Comparison of ENCODE assay signal across 20 cellular contexts in genomic region chr10:115051216-115051615, GRCh38.
DNase-seq lines count a peak whose midpoint lies in the region; FAIRE-seq and TF ChIP-seq lines count a peak whose summit lies in the region.
"Had no signal": no experiment of that assay in that cellular context is flagged by ENCODE, and none has a peak within 500 bp of the region (broad histone marks: within the 10 kb centered on the region; RNA-seq: fewer than 3 reads in every experiment).

No MANE protein-coding gene starts in this region.

- no peaks in the 10 kb centered on the region for H3K36me3 Mint-ChIP-seq in nephron (ENCODE audit: low read depth)
- H3K36me3 Mint-ChIP-seq: CD4-positive, alpha-beta memory T cell; IgD-negative memory B cell had no signal

- no peaks in the 10 kb centered on the region for H3K9me3 Mint-ChIP-seq in nephron
- H3K9me3 Mint-ChIP-seq: CD4-positive, alpha-beta memory T cell; HFFc6; IgD-negative memory B cell had no signal

- H3K27ac Mint-ChIP-seq in nephron: peak overlapping the region in 2 of 3 experiments; percentile 27 to 59
- H3K27ac Mint-ChIP-seq: CD4-positive, alpha-beta memory T cell; HFFc6; IgD-negative memory B cell had no signal

- peak; percentile 47 for FAIRE-seq in islet of Langerhans (lab: Jason Lieb, UNC)
- FAIRE-seq: A549, GM12878, GM19239, HTR-8/SVneo had no signal

- peaks cover 20% of the 10 kb centered on the region for H3K4me1 Mint-ChIP-seq in nephron
- H3K4me1 Mint-ChIP-seq: CD4-positive, alpha-beta memory T cell; IgD-negative memory B cell had no signal

- no peak for TF ChIP-seq CTCF in nephron (IDR thresholded peaks at IDR 0.05; ENCODE audit: unreplicated experiment in 3 of 3)

- H3K27me3 Mint-ChIP-seq in nephron (ENCODE audit: low read depth): no peaks in the 10 kb centered on the region

- H3K4me3 Mint-ChIP-seq in nephron: no peak overlapping the region
- H3K4me3 Mint-ChIP-seq: CD4-positive, alpha-beta memory T cell; HFFc6; IgD-negative memory B cell had no signal

- DNase-seq in NCI-H524 (lab: John Stamatoyannopoulos, UW): peak; percentile 0 to 3
- no peak for DNase-seq in NCI-H524 treated with DMSO at 0.1 percent for 48 hours (lab: John Stamatoyannopoulos, UW)
- no peak for DNase-seq in NCI-H1105 treated with DMSO at 0.1 percent for 48 hours (lab: John Stamatoyannopoulos, UW)
- DNase-seq in stimulated activated naive CD4-positive, alpha-beta T cell (lab: John Stamatoyannopoulos, UW): no peak
- DNase-seq in anterior cingulate cortex (lab: John Stamatoyannopoulos, UW): no peak
- DNase-seq: AML-193; CD4-positive, alpha-beta memory T cell; DND-41; EL; GOT3; H7; HFFc6; KBM-7 had no signal

Comparison
In these comparisons a context has a peak if more than half of its experiments do, and no peak if none do; other contexts are left out.
1. DNase-seq: peak in NCI-H524 (2 of 2); none in NCI-H524 treated with DMSO at 0.1 percent for 48 hours (single experiment), NCI-H1105 treated with DMSO at 0.1 percent for 48 hours (single experiment), stimulated activated naive CD4-positive, alpha-beta T cell (0 of 6) and anterior cingulate cortex (0 of 58).